In the genomic region with DNA sequence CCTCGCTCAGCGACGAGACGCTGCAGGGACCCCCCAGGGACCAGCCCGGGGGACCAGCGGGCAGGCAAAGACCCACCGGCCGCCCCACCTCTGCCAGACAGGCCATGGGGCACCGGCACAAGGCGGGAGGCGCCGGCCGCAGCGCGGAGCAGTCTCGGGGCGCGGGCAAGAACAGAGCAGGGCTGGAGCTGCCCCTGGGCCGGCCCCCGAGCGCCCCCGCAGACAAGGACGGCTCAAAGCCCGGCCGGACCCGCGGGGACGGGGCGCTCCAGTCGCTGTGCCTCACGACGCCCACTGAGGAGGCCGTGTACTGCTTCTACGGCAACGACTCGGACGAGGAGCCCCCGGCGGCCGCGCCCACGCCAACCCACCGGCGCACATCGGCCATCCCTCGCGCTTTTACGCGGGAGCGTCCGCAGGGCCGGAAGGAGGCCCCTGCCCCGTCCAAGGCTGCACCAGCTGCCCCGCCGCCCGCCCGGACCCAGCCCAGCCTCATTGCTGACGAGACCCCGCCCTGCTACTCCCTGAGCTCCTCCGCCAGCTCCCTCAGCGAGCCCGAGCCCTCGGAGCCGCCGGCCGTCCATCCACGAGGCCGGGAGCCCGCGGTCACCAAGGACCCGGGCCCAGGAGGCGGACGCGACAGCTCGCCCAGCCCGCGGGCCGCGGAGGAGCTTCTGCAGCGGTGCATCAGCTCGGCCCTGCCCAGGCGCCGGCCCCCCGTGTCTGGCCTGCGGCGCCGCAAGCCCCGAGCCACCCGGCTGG, we compare ENCODE assay signal across 16 cellular contexts. TPM values are rescaled to one million over a fixed set of nuclear protein-coding genes. Genes with fewer than 3 reads are reported as not detected.
DNase-seq lines count a peak whose midpoint lies in the region; ATAC-seq and TF ChIP-seq lines count a peak whose summit lies in the region.
"Had no signal": no experiment of that assay in that cellular context is flagged by ENCODE, and none has a peak within 500 bp of the region (broad histone marks: within the 10 kb centered on the region; RNA-seq: fewer than 3 reads in every experiment).

No MANE protein-coding gene starts in this region.

- H3K9me3 Mint-ChIP-seq in activated CD4-positive, alpha-beta T cell treated with anti-CD3 and anti-CD28 coated beads, Interleukin-2, amount 10 ng/mL, durations not matched to agents 24 days and 14 days = no peaks in the 10 kb centered on the region
- H3K9me3 Mint-ChIP-seq in activated CD4-positive, alpha-beta T cell treated with anti-CD3 and anti-CD28 coated beads for 36 hours (ENCODE audit: low read depth) = no peaks in the 10 kb centered on the region
- H3K9me3 Mint-ChIP-seq in osteocyte (ENCODE audit: unreplicated experiment) = no peaks in the 10 kb centered on the region
- H3K9me3 Mint-ChIP-seq: activated naive CD8-positive, alpha-beta T cell treated with anti-CD3 and anti-CD28 coated beads, Interleukin-2, amount 10 ng/mL, durations not matched to agents 7 days and 5 days; CD4-positive, alpha-beta T cell had no signal

- H3K36me3 ChIP-seq in Karpas-422 (ENCODE audit: insufficient read depth, low read length) = no peaks in the 10 kb centered on the region
- peaks cover 0 to 2% (median 0%) of the 10 kb centered on the region in 4 donors for H3K36me3 ChIP-seq in esophagus muscularis mucosa
- H3K36me3 ChIP-seq in rectal smooth muscle tissue (ENCODE audit: control insufficient read depth, insufficient read depth, low read length) = no peaks in the 10 kb centered on the region
- H3K36me3 ChIP-seq: thyroid gland had no signal

- CTCF ChIA-PET in activated CD4-positive, alpha-beta T cell treated with anti-CD3 and anti-CD28 coated beads for 36 hours (lab: Charles Lee) = interaction anchor here (3.4 kb wide), 1 partner anchor 23 kb away, joined by 17 read pairs; no protein-coding TSS in a partner anchor

- TF ChIP-seq CTCF in esophagus muscularis mucosa (IDR thresholded peaks at IDR 0.05) = no peak
- no peak for TF ChIP-seq CTCF in osteocyte (IDR thresholded peaks at IDR 0.05)

- peaks cover 5% of the 10 kb centered on the region for H3K27me3 Mint-ChIP-seq in activated CD4-positive, alpha-beta T cell treated with anti-CD3 and anti-CD28 coated beads, Interleukin-2, amount 10 ng/mL, durations not matched to agents 24 days and 14 days
- H3K27me3 Mint-ChIP-seq in activated CD4-positive, alpha-beta T cell treated with anti-CD3 and anti-CD28 coated beads for 36 hours = peaks cover 3% of the 10 kb centered on the region
- H3K27me3 Mint-ChIP-seq in osteocyte (ENCODE audit: unreplicated experiment) = peaks cover 2% of the 10 kb centered on the region
- H3K27me3 Mint-ChIP-seq: CD4-positive, alpha-beta T cell; T-helper 17 cell had no signal

- ATAC-seq in activated CD4-positive, alpha-beta T cell treated with anti-CD3 and anti-CD28 coated beads for 36 hours = no peak
- ATAC-seq: sciatic nerve, T-helper 17 cell had no signal

- peak; percentile 58 for DNase-seq in activated CD4-positive, alpha-beta T cell treated with anti-CD3 and anti-CD28 coated beads, Interleukin-2, amount 10 ng/mL, durations not matched to agents 24 days and 14 days
- no peak for DNase-seq in activated CD4-positive, alpha-beta T cell treated with anti-CD3 and anti-CD28 coated beads for 36 hours
- DNase-seq in Karpas-422 (no peak), esophagus muscularis mucosa (ENCODE audit: extremely low spot score) (no peak), activated gamma-delta T cell treated with Interleukin-2 at 50 U/mL for 16 hours (no peak), osteocyte (ENCODE audit: extremely low spot score, unreplicated experiment) (no peak), mucosa of gallbladder (ENCODE audit: low spot score) (no peak)
- DNase-seq: activated naive CD8-positive, alpha-beta T cell treated with anti-CD3 and anti-CD28 coated beads, Interleukin-2, amount 10 ng/mL, durations not matched to agents 7 days and 5 days; CD4-positive, alpha-beta T cell; GOT3; MM.1S; stimulated activated CD4-positive, alpha-beta T cell treated with anti-CD3 and anti-CD28 coated beads, Interleukin-4, amount 100 ng/mL, for 1 hour; thyroid gland had no signal

- no peak for TF ChIP-seq POLR2A in esophagus muscularis mucosa (IDR thresholded peaks at IDR 0.05; ENCODE audit: low read depth)

- H3K4me3 ChIP-seq in Karpas-422 (ENCODE audit: low read length) = no peak overlapping the region
- peak overlapping the region in 3 of 4 donors; percentile 49 to 59 (median 49) for H3K4me3 ChIP-seq in esophagus muscularis mucosa
- H3K4me3 ChIP-seq in rectal smooth muscle tissue (ENCODE audit: low read length) = peak overlapping the region; percentile 21
- H3K4me3 ChIP-seq: thyroid gland had no signal

- POLR2A ChIA-PET in activated CD4-positive, alpha-beta T cell treated with anti-CD3 and anti-CD28 coated beads for 36 hours (lab: Charles Lee) = interaction anchor here (1.5 kb wide), 1 partner anchor 12 kb away, joined by 6 read pairs; no protein-coding TSS in a partner anchor

- peaks cover 2% of the 10 kb centered on the region for H3K4me1 Mint-ChIP-seq in activated CD4-positive, alpha-beta T cell treated with anti-CD3 and anti-CD28 coated beads, Interleukin-2, amount 10 ng/mL, durations not matched to agents 24 days and 14 days
- peaks cover 5% of the 10 kb centered on the region for H3K4me1 Mint-ChIP-seq in activated CD4-positive, alpha-beta T cell treated with anti-CD3 and anti-CD28 coated beads for 36 hours
- peaks cover 7% of the 10 kb centered on the region for H3K4me1 Mint-ChIP-seq in osteocyte (ENCODE audit: unreplicated experiment)

- no peak overlapping the region for H3K27ac Mint-ChIP-seq in activated CD4-positive, alpha-beta T cell treated with anti-CD3 and anti-CD28 coated beads, Interleukin-2, amount 10 ng/mL, durations not matched to agents 24 days and 14 days
- no peak overlapping the region for H3K27ac Mint-ChIP-seq in activated CD4-positive, alpha-beta T cell treated with anti-CD3 and anti-CD28 coated beads for 36 hours
- H3K27ac Mint-ChIP-seq in osteocyte (ENCODE audit: unreplicated experiment) = no peak overlapping the region
- H3K27ac Mint-ChIP-seq: activated naive CD8-positive, alpha-beta T cell treated with anti-CD3 and anti-CD28 coated beads, Interleukin-2, amount 10 ng/mL, durations not matched to agents 7 days and 5 days; CD4-positive, alpha-beta T cell; T-helper 17 cell had no signal

- H3K9me3 ChIP-seq in Karpas-422 (ENCODE audit: low read length) (no peaks in the 10 kb centered on the region), esophagus muscularis mucosa (no peaks in the 10 kb centered on the region)
- H3K9me3 ChIP-seq: thyroid gland had no signal

- H3K79me2 ChIP-seq in Karpas-422 (ENCODE audit: low read length) = no peaks in the 10 kb centered on the region

- H3K27me3 ChIP-seq in Karpas-422 (ENCODE audit: low read length) (no peaks in the 10 kb centered on the region), esophagus muscularis mucosa (peaks cover 32 to 96% (median 64%) of the 10 kb centered on the region in 4 donors), rectal smooth muscle tissue (ENCODE audit: control insufficient read depth, insufficient read depth, low read length) (peaks cover 50% of the 10 kb centered on the region)

- no peak for TF ChIP-seq EP300 in esophagus muscularis mucosa (IDR thresholded peaks at IDR 0.05)

- peaks cover 1% of the 10 kb centered on the region for H3K36me3 Mint-ChIP-seq in activated CD4-positive, alpha-beta T cell treated with anti-CD3 and anti-CD28 coated beads, Interleukin-2, amount 10 ng/mL, durations not matched to agents 24 days and 14 days (ENCODE audit: low read depth)
- no peaks in the 10 kb centered on the region for H3K36me3 Mint-ChIP-seq in activated CD4-positive, alpha-beta T cell treated with anti-CD3 and anti-CD28 coated beads for 36 hours (ENCODE audit: low read depth)
- H3K36me3 Mint-ChIP-seq in osteocyte (ENCODE audit: unreplicated experiment) = no peaks in the 10 kb centered on the region
- H3K36me3 Mint-ChIP-seq: activated naive CD8-positive, alpha-beta T cell treated with anti-CD3 and anti-CD28 coated beads, Interleukin-2, amount 10 ng/mL, durations not matched to agents 7 days and 5 days had no signal

- peaks cover 27% of the 10 kb centered on the region; the same call in 1 of the 2 replicates for H4K20me1 ChIP-seq in Karpas-422 (ENCODE audit: insufficient read depth, low read depth, low read length)

- H2AFZ ChIP-seq in Karpas-422 (ENCODE audit: low read length) = no peak overlapping the region

- H3K9ac ChIP-seq in Karpas-422 (ENCODE audit: low read length) = no peak overlapping the region
- no peak overlapping the region for H3K9ac ChIP-seq in rectal smooth muscle tissue (ENCODE audit: low read length)

- peak overlapping the region; percentile 65 for H3K4me2 ChIP-seq in Karpas-422 (ENCODE audit: low read depth, low read length, poor library complexity, severe bottlenecking)

- no peak overlapping the region for H3K4me3 Mint-ChIP-seq in activated CD4-positive, alpha-beta T cell treated with anti-CD3 and anti-CD28 coated beads, Interleukin-2, amount 10 ng/mL, durations not matched to agents 24 days and 14 days
- H3K4me3 Mint-ChIP-seq in activated CD4-positive, alpha-beta T cell treated with anti-CD3 and anti-CD28 coated beads for 36 hours = no peak overlapping the region
- no peak overlapping the region for H3K4me3 Mint-ChIP-seq in osteocyte (ENCODE audit: unreplicated experiment)
- H3K4me3 Mint-ChIP-seq: activated naive CD8-positive, alpha-beta T cell treated with anti-CD3 and anti-CD28 coated beads, Interleukin-2, amount 10 ng/mL, durations not matched to agents 7 days and 5 days had no signal

- no CpG with 5 or more reads among the region's 89 CpGs for WGBS in esophagus muscularis mucosa

- no peaks in the 10 kb centered on the region for H3K9me2 ChIP-seq in Karpas-422 (replicated peaks; ENCODE audit: insufficient read depth, low read length)

- intact Hi-C loops in activated CD4-positive, alpha-beta T cell treated with anti-CD3 and anti-CD28 coated beads, Interleukin-2, amount 10 ng/mL, durations not matched to agents 24 days and 14 days (cut with micrococcal nuclease) = loop anchor here (5.0 kb wide), 1 partner anchor 290 kb away; no protein-coding TSS in a partner anchor
- intact Hi-C loops in activated CD4-positive, alpha-beta T cell treated with anti-CD3 and anti-CD28 coated beads for 36 hours (cut with DNase I, micrococcal nuclease) = loop anchor here (2.0 to 5.0 kb wide), 2 partner anchors 281 to 295 kb away; no protein-coding TSS in a partner anchor
- intact Hi-C loops in esophagus muscularis mucosa (cut with DNase I) = no loop called here

- H3K27ac ChIP-seq in Karpas-422 (ENCODE audit: low read length) = no peak overlapping the region
- no peak overlapping the region for H3K27ac ChIP-seq in esophagus muscularis mucosa (replicated peaks in 1 of 4)
- H3K27ac ChIP-seq in rectal smooth muscle tissue (ENCODE audit: low read depth, low read length) = no peak overlapping the region
- H3K27ac ChIP-seq: thyroid gland had no signal

- H3K4me1 ChIP-seq in Karpas-422 (ENCODE audit: low read length) = peaks cover 21% of the 10 kb centered on the region
- H3K4me1 ChIP-seq in esophagus muscularis mucosa = peaks cover 51 to 78% (median 72%) of the 10 kb centered on the region in 4 donors
- H3K4me1 ChIP-seq in rectal smooth muscle tissue (ENCODE audit: control insufficient read depth, insufficient read depth, low read length) = peaks cover 7% of the 10 kb centered on the region

RNA-seq across cellular contexts. Expression of a gene that starts 11.3 kb away (rescaled TPM):
- total RNA-seq in activated CD4-positive, alpha-beta T cell treated with anti-CD3 and anti-CD28 coated beads, Interleukin-2, amount 10 ng/mL, durations not matched to agents 24 days and 14 days = 34.0 and 38.0 TPM in 2 replicates
- 10 to 100 TPM; 19.9 to 26.9 TPM for total RNA-seq in activated CD4-positive, alpha-beta T cell treated with anti-CD3 and anti-CD28 coated beads for 36 hours
- total RNA-seq in Karpas-422 (2014; rRNA removed; shearing (Covaris generic); ENCODE audit: low replicate concordance) = 26.4 and 62.2 TPM in 2 replicates
- 10 to 100 TPM; 21.6 to 43.6 (median 29.8) TPM for total RNA-seq in esophagus muscularis mucosa
- total RNA-seq in osteocyte = 38.0 and 38.9 TPM in 2 replicates
- 41.6 TPM for total RNA-seq in mucosa of gallbladder

RNA-seq across cellular contexts. Expression of a gene that starts 17.8 kb away (rescaled TPM):
- total RNA-seq in activated CD4-positive, alpha-beta T cell treated with anti-CD3 and anti-CD28 coated beads, Interleukin-2, amount 10 ng/mL, durations not matched to agents 24 days and 14 days = 0.16 and 0.24 TPM in 2 replicates
- under 1 TPM; 0.09 to 0.14 TPM for total RNA-seq in activated CD4-positive, alpha-beta T cell treated with anti-CD3 and anti-CD28 coated beads for 36 hours
- total RNA-seq in Karpas-422 (2014; rRNA removed; shearing (Covaris generic); ENCODE audit: low replicate concordance) = 1.1 and 2.8 TPM in 2 replicates
- total RNA-seq in esophagus muscularis mucosa (1 to 10 TPM in 2 of 4 donors, under 1 TPM in 2; 0.42 to 1.8 (median 1.2) TPM), osteocyte (1.2 and 1.5 TPM in 2 replicates), mucosa of gallbladder (0.43 TPM)

RNA-seq across cellular contexts. Expression of a gene that starts 22.5 kb away (rescaled TPM):
- 1.0 and 1.6 TPM in 2 replicates for total RNA-seq in activated CD4-positive, alpha-beta T cell treated with anti-CD3 and anti-CD28 coated beads, Interleukin-2, amount 10 ng/mL, durations not matched to agents 24 days and 14 days
- 1 to 10 TPM; 1.8 to 3.9 TPM for total RNA-seq in activated CD4-positive, alpha-beta T cell treated with anti-CD3 and anti-CD28 coated beads for 36 hours
- 2.0 and 5.0 TPM in 2 replicates for total RNA-seq in Karpas-422 (2014; rRNA removed; shearing (Covaris generic); ENCODE audit: low replicate concordance)
- total RNA-seq in esophagus muscularis mucosa (1 to 10 TPM; 1.9 to 5.4 (median 3.3) TPM), osteocyte (3.2 and 5.7 TPM in 2 replicates), mucosa of gallbladder (11.7 TPM)

RNA-seq across cellular contexts. Expression of a gene that starts 23.3 kb away (rescaled TPM):
- total RNA-seq in activated CD4-positive, alpha-beta T cell treated with anti-CD3 and anti-CD28 coated beads, Interleukin-2, amount 10 ng/mL, durations not matched to agents 24 days and 14 days = 1.1 and 1.7 TPM in 2 replicates
- 1 to 10 TPM; 2.1 to 2.7 TPM for total RNA-seq in activated CD4-positive, alpha-beta T cell treated with anti-CD3 and anti-CD28 coated beads for 36 hours
- 1.3 and 1.5 TPM in 2 replicates for total RNA-seq in Karpas-422 (2014; rRNA removed; shearing (Covaris generic); ENCODE audit: low replicate concordance)
- 1 to 10 TPM in 1 of 4 donors, under 1 TPM in 2, not detected in 1; 0.23 to 2.3 (median 0.99) TPM for total RNA-seq in esophagus muscularis mucosa
- 4.1 and 4.4 TPM in 2 replicates for total RNA-seq in osteocyte
- total RNA-seq in mucosa of gallbladder = 80.5 TPM

RNA-seq across cellular contexts. Expression of a gene that starts 29.5 kb away (rescaled TPM):
- 1,536 and 1,542 TPM in 2 replicates for total RNA-seq in activated CD4-positive, alpha-beta T cell treated with anti-CD3 and anti-CD28 coated beads, Interleukin-2, amount 10 ng/mL, durations not matched to agents 24 days and 14 days
- 1,000 to 10,000 TPM; 1,716 to 1,858 TPM for total RNA-seq in activated CD4-positive, alpha-beta T cell treated with anti-CD3 and anti-CD28 coated beads for 36 hours
- 2,088 and 3,414 TPM in 2 replicates for total RNA-seq in Karpas-422 (2014; rRNA removed; shearing (Covaris generic); ENCODE audit: low replicate concordance)
- 1,000 to 10,000 TPM; 1,297 to 2,978 (median 2,171) TPM for total RNA-seq in esophagus muscularis mucosa
- total RNA-seq in osteocyte = 932 and 969 TPM in 2 replicates
- total RNA-seq in mucosa of gallbladder = 877 TPM
